ENCODE assay signal across 17 cellular contexts in the genomic region with DNA sequence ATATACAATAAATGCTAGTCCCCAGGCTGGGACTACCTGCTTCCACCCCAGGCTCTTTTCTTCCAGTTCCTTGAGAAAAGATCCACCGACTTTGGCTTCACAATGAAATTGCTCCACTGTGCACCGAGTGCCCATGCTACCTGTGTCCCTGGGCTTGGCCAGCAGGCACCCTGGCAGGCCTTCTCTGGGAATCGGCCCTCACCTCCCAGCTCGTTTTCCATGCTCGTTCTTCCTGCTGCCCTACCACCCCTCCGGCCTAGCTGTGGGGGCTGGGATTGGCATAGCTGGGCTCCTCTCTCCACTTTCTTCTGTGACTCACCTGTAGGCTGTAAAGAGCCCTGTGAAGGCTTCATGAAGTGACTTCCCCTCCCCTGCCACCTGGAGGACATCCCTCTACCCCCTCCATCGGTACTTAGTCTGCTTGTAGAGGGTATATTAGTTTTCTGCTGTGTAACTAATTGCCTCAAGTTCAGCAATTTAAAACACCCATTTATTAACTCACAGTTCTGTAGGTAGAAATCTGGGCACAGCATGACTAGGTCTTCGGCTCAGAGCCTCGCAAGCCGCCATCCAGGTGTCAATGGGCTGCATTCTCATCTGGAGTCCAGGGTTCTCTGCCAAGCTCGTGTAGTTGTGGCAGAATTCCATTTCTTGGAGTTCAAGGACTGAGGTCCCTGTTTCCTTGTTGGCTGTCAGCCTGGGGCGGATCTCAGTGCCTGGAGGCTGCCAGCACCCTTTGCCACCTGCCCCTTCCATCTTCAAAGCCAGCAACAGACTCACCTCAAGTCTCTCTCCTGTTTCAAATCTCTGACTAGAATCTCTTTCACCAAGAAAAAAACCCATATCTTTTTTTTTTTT. TPM values are rescaled to one million over a fixed set of nuclear protein-coding genes. Genes with fewer than 3 reads are reported as not detected.
"Had no signal": no experiment of that assay in that cellular context is flagged by ENCODE, and none has a peak within 500 bp of the region (broad histone marks: within the 10 kb centered on the region; RNA-seq: fewer than 3 reads in every experiment).

No MANE protein-coding gene starts in this region.

- H3K36me3 Mint-ChIP-seq: activated CD4-positive, alpha-beta memory T cell treated with anti-CD3 and anti-CD28 coated beads for 36 hours; activated naive CD8-positive, alpha-beta T cell treated with anti-CD3 and anti-CD28 coated beads for 36 hours; stimulated activated memory B cell treated with anti-CD40 and anti-IgM and Interleukin-4, amounts not matched to agents 10 μg/mL and 1 μg/mL and 100 μg/mL, for 72 hours had no signal

- H3K27ac Mint-ChIP-seq: activated CD4-positive, alpha-beta memory T cell treated with anti-CD3 and anti-CD28 coated beads for 36 hours; activated naive CD8-positive, alpha-beta T cell treated with anti-CD3 and anti-CD28 coated beads for 36 hours; stimulated activated memory B cell treated with anti-CD40 and anti-IgM and Interleukin-4, amounts not matched to agents 10 μg/mL and 1 μg/mL and 100 μg/mL, for 72 hours had no signal

- H3K4me3 Mint-ChIP-seq: activated CD4-positive, alpha-beta memory T cell treated with anti-CD3 and anti-CD28 coated beads for 36 hours; activated naive CD8-positive, alpha-beta T cell treated with anti-CD3 and anti-CD28 coated beads for 36 hours; stimulated activated memory B cell treated with anti-CD40 and anti-IgM and Interleukin-4, amounts not matched to agents 10 μg/mL and 1 μg/mL and 100 μg/mL, for 72 hours had no signal

- H3K4me1 Mint-ChIP-seq: activated naive CD8-positive, alpha-beta T cell treated with anti-CD3 and anti-CD28 coated beads for 36 hours; stimulated activated memory B cell treated with anti-CD40 and anti-IgM and Interleukin-4, amounts not matched to agents 10 μg/mL and 1 μg/mL and 100 μg/mL, for 72 hours had no signal

- H3K4me1 ChIP-seq: gastroesophageal sphincter, upper lobe of right lung had no signal

- H3K27ac ChIP-seq: coronary artery, epithelial cell of prostate, gastroesophageal sphincter, upper lobe of right lung had no signal

- DNase-seq: activated CD4-positive, alpha-beta memory T cell treated with anti-CD3 and anti-CD28 coated beads for 36 hours; activated gamma-delta T cell; activated naive CD8-positive, alpha-beta T cell treated with anti-CD3 and anti-CD28 coated beads for 36 hours; activated T-cell treated with anti-CD3 and anti-CD28 coated beads, Interleukin-2, amount 50 U/mL, for 48 hours; effector memory CD4-positive, alpha-beta T cell; kidney; T-helper 9 cell; upper lobe of right lung had no signal

- H3K36me3 ChIP-seq: gastroesophageal sphincter, upper lobe of right lung had no signal

- H3K9me3 ChIP-seq: gastroesophageal sphincter, upper lobe of right lung had no signal

- FAIRE-seq: bronchial epithelial cell, kidney had no signal

- H3K9me3 Mint-ChIP-seq: activated CD4-positive, alpha-beta memory T cell treated with anti-CD3 and anti-CD28 coated beads for 36 hours; activated naive CD8-positive, alpha-beta T cell treated with anti-CD3 and anti-CD28 coated beads for 36 hours; stimulated activated memory B cell treated with anti-CD40 and anti-IgM and Interleukin-4, amounts not matched to agents 10 μg/mL and 1 μg/mL and 100 μg/mL, for 72 hours had no signal

- H3K4me3 ChIP-seq: coronary artery, gastroesophageal sphincter, smooth muscle cell, upper lobe of right lung had no signal

- ATAC-seq: gastroesophageal sphincter; right cardiac atrium; stimulated activated memory B cell treated with anti-CD40 and anti-IgM and Interleukin-4, amounts not matched to agents 10 μg/mL and 1 μg/mL and 100 μg/mL, for 72 hours; upper lobe of right lung had no signal

- H3K4me2 ChIP-seq: smooth muscle cell had no signal

RNA-seq across cellular contexts. Expression of a gene that starts 57.6 kb away (rescaled TPM):
- total RNA-seq: activated CD4-positive, alpha-beta memory T cell treated with anti-CD3 and anti-CD28 coated beads for 36 hours; activated naive CD8-positive, alpha-beta T cell treated with anti-CD3 and anti-CD28 coated beads for 36 hours; bronchial epithelial cell; kidney; liver; mesenteric fat pad; right cardiac atrium; upper lobe of right lung had no signal
